ENCODE assay signal across 32 cellular contexts in the genomic region with DNA sequence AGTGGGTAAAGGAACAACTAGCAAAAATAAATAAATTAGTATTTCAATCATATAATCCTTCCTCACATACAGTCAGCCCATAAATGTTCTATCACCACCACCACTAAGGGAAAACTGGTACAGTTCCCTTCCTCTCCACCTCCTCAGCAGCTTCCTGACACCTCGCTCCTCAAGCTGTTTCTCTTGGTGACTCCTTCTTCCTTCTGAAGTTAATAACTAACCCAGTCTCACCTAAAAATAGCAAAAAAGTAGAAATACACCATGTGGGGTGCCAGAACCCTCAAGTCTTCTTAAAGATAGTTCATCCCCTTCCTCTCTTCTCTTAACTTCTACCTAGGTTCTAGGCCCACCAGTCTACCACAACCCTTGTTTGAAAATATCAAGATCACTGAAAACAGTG.
A peak's percentile ranks its signal among the peaks of the same experiment; 100 is the strongest.
DNase-seq lines count a peak whose midpoint lies in the region; ATAC-seq and TF ChIP-seq lines count a peak whose summit lies in the region.
"Had no signal": no experiment of that assay in that cellular context is flagged by ENCODE, and none has a peak within 500 bp of the region (broad histone marks: within the 10 kb centered on the region; RNA-seq: fewer than 3 reads in every experiment).

No MANE protein-coding gene starts in this region.

- peak; percentile 85 for ATAC-seq in GM19372 (IDR thresholded peaks at IDR 0.05; ENCODE audit: low read depth, unreplicated experiment)
- peak; percentile 62 for ATAC-seq in HG02642 (IDR thresholded peaks at IDR 0.05; ENCODE audit: poor library complexity, unreplicated experiment)
- peak; percentile 80 for ATAC-seq in HG03354 (IDR thresholded peaks at IDR 0.05; ENCODE audit: poor library complexity, severe bottlenecking, unreplicated experiment)
- ATAC-seq: activated CD4-positive, CD25-positive, alpha-beta regulatory T cell treated with anti-CD3 and anti-CD28 coated beads, Interleukin-2, amount 50 U/mL, for 24 hours; activated T-cell treated with anti-CD3 and anti-CD28 coated beads, Interleukin-2, amount 50 U/mL, for 72 hours; gastroesophageal sphincter; GM12878; left colon; mucosa of descending colon; natural killer cell treated with Interleukin-12 subunit alpha and Interleukin-12 subunit beta and Interleukin-15 and Interleukin-18, amount 100 ng/mL, for 72 hours; PC-3; stimulated activated memory B cell treated with anti-CD40 and anti-IgM and Interleukin-4, amounts not matched to agents 10 μg/mL and 1 μg/mL and 100 μg/mL, for 72 hours; upper lobe of right lung had no signal

- H3K36me3 ChIP-seq in suprapubic skin, result no peaks in the 10 kb centered on the region
- H3K36me3 ChIP-seq: colonic mucosa, gastroesophageal sphincter, upper lobe of right lung had no signal

- H3K9me3 ChIP-seq in suprapubic skin, result no peaks in the 10 kb centered on the region
- H3K9me3 ChIP-seq: colonic mucosa, gastroesophageal sphincter, mucosa of descending colon, upper lobe of right lung had no signal

- TF ChIP-seq EP300 in suprapubic skin (IDR thresholded peaks at IDR 0.05), result no peak

- WGBS in suprapubic skin, result 78% methylated on average over 1 of the region's 1 CpG

- TF ChIP-seq POLR2A in suprapubic skin (IDR thresholded peaks at IDR 0.05), result no peak

- H3K27ac ChIP-seq in suprapubic skin, result no peak overlapping the region
- H3K27ac ChIP-seq: colonic mucosa, gastroesophageal sphincter, GM23248, KMS-11, SK-N-MC, upper lobe of right lung had no signal

- DNase-seq in NCI-H2107 (lab: John Stamatoyannopoulos, UW), result no peak
- DNase-seq in HEK293T (ENCODE audit: extremely low spot score), result no peak
- DNase-seq in suprapubic skin (ENCODE audit: low spot score in 2 of 2), result no peak
- DNase-seq in nucleus accumbens (lab: John Stamatoyannopoulos, UW), result no peak
- DNase-seq: activated CD4-positive, alpha-beta T cell treated with anti-CD3 and anti-CD28 coated beads, Interleukin-2, amount 50 U/mL, for 48 hours; activated naive CD4-positive, alpha-beta T cell; activated T-cell treated with anti-CD3 and anti-CD28 coated beads, Interleukin-2, amount 50 U/mL, for 72 hours; C1 segment of cervical spinal cord; colonic mucosa; DMS153; effector CD4-positive, alpha-beta T cell; GM23248; HFFc6; left colon; MG63; mucosa of descending colon; NCI-H1930; NCI-H524 treated with DMSO at 0.1 percent for 48 hours; NK-92 treated with Interleukin-12 subunit alpha and Interleukin-12 subunit beta, amount 100 ng/mL, for 24 hours; PC-3; substantia nigra; upper lobe of right lung had no signal

- no peak overlapping the region for H3K4me3 ChIP-seq in suprapubic skin
- H3K4me3 ChIP-seq: colonic mucosa, gastroesophageal sphincter, GM12878, GM23248, MG63, mucosa of descending colon, SK-N-MC, upper lobe of right lung had no signal

- POLR2A ChIA-PET in HEK293T (lab: Yijun Ruan, JAX), result no interaction called here

- CTCF ChIA-PET in HEK293T (lab: Yijun Ruan, JAX), result no interaction called here

- TF ChIP-seq CTCF in suprapubic skin (IDR thresholded peaks at IDR 0.05), result no peak

- H3K27me3 ChIP-seq in suprapubic skin, result no peaks in the 10 kb centered on the region
- H3K27me3 ChIP-seq: colonic mucosa, gastroesophageal sphincter, MG63, upper lobe of right lung had no signal

- H3K4me1 ChIP-seq in suprapubic skin, result no peaks in the 10 kb centered on the region
- H3K4me1 ChIP-seq: colonic mucosa, gastroesophageal sphincter, upper lobe of right lung had no signal

TF ChIP-seq in HEK293T, 16 proteins besides CTCF, POLR2A, EP300 and RAD21:
- no peak for TF ChIP-seq FOXM1 (IDR thresholded peaks at IDR 0.05; ENCODE audit: borderline replicate concordance)
- TF ChIP-seq ELF4 (IDR thresholded peaks at IDR 0.05), result no peak
- no peak for TF ChIP-seq ZNF384 (IDR thresholded peaks at IDR 0.05)
- no peak for TF ChIP-seq FOXK2 (IDR thresholded peaks at IDR 0.05)
- TF ChIP-seq, protein P1, sequence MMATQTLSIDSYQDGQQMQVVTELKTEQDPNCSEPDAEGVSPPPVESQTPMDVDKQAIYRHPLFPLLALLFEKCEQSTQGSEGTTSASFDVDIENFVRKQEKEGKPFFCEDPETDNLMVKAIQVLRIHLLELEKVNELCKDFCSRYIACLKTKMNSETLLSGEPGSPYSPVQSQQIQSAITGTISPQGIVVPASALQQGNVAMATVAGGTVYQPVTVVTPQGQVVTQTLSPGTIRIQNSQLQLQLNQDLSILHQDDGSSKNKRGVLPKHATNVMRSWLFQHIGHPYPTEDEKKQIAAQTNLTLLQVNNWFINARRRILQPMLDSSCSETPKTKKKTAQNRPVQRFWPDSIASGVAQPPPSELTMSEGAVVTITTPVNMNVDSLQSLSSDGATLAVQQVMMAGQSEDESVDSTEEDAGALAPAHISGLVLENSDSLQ (IDR thresholded peaks at IDR 0.05), result no peak
- TF ChIP-seq L3MBTL2 (conservative IDR thresholded peaks at IDR 0.05), result no peak
- TF ChIP-seq SP1 (IDR thresholded peaks at IDR 0.05), result no peak
- no peak for TF ChIP-seq LEF1 (IDR thresholded peaks at IDR 0.05; ENCODE audit: borderline replicate concordance)
- no peak for TF ChIP-seq SUZ12 (IDR thresholded peaks at IDR 0.05)
- TF ChIP-seq ARNT (IDR thresholded peaks at IDR 0.05), result no peak
- no peak for TF ChIP-seq TARDBP (IDR thresholded peaks at IDR 0.05)
- no peak for TF ChIP-seq NFRKB (IDR thresholded peaks at IDR 0.05)
- TF ChIP-seq HDGF (IDR thresholded peaks at IDR 0.05; ENCODE audit: borderline replicate concordance), result no peak
- no peak for TF ChIP-seq BHLHE40 (IDR thresholded peaks at IDR 0.05; ENCODE audit: borderline replicate concordance)
- TF ChIP-seq CTBP1 (IDR thresholded peaks at IDR 0.05; ENCODE audit: borderline replicate concordance), result no peak
- TF ChIP-seq FOXA1 (IDR thresholded peaks at IDR 0.05), result no peak
